ENCODE assay signal across 9 cellular contexts in the genomic region with DNA sequence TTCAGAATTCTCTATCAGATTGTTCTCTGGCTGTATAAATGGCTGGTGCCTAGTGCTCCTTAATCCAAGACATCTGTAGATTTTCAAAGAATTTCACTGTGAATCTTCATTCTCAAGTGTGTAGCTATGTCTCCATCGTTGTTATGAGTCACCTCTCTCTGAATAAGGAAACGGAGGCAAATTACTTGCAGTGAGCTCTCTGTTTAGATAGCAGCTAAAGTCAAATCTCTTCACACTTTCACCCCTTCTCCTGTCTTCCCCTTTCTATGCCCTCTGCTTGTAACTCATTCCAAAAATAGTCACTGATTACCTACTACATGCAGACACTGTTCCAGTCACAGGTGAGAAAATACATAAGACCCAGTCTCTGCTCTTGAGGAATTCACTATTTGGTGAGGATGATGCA. TPM values are rescaled to one million over a fixed set of nuclear protein-coding genes. Genes with fewer than 3 reads are reported as not detected.
DNase-seq lines count a peak whose midpoint lies in the region; ATAC-seq and TF ChIP-seq lines count a peak whose summit lies in the region.
"Had no signal": no experiment of that assay in that cellular context is flagged by ENCODE, and none has a peak within 500 bp of the region (broad histone marks: within the 10 kb centered on the region; RNA-seq: fewer than 3 reads in every experiment).

No MANE protein-coding gene starts in this region.

- no peak for TF ChIP-seq EP300 in sigmoid colon (IDR thresholded peaks at IDR 0.05)

- no peaks in the 10 kb centered on the region for H3K27me3 Mint-ChIP-seq in type B pancreatic cell

- DNase-seq in germinal center (ENCODE audit: low spot score) = peak; percentile 35
- DNase-seq in SHP77 (lab: John Stamatoyannopoulos, UW) = no peak
- DNase-seq in sigmoid colon = no peak
- DNase-seq in type B pancreatic cell (ENCODE audit: extremely low spot score, unreplicated experiment) = no peak
- no peak for DNase-seq in NCI-H82 (lab: John Stamatoyannopoulos, UW)

- TF ChIP-seq CTCF in sigmoid colon (IDR thresholded peaks at IDR 0.05) (no peak), type B pancreatic cell (conservative IDR thresholded peaks at IDR 0.05) (no peak)

- no peak overlapping the region for H3K27ac Mint-ChIP-seq in type B pancreatic cell

- H3K9me3 ChIP-seq in sigmoid colon = no peaks in the 10 kb centered on the region

- H3K36me3 Mint-ChIP-seq in type B pancreatic cell = peaks cover 18% of the 10 kb centered on the region

- H3K4me1 ChIP-seq in sigmoid colon = no peaks in the 10 kb centered on the region

- no peak overlapping the region for H3K27ac ChIP-seq in sigmoid colon

- H3K27me3 ChIP-seq in sigmoid colon = no peaks in the 10 kb centered on the region

- peak; percentile 84 for ATAC-seq in GM18505 (IDR thresholded peaks at IDR 0.05; ENCODE audit: unreplicated experiment)
- peak; percentile 92 for ATAC-seq in GM21619 (IDR thresholded peaks at IDR 0.05; ENCODE audit: unreplicated experiment)
- ATAC-seq in HG03469 (IDR thresholded peaks at IDR 0.05; ENCODE audit: unreplicated experiment) = peak; percentile 90

- intact Hi-C loops in sigmoid colon (cut with DNase I) = no loop called here

- H3K4me3 ChIP-seq in sigmoid colon = no peak overlapping the region

- no peak for TF ChIP-seq POLR2A in GM18505 (IDR thresholded peaks at IDR 0.05; ENCODE audit: borderline replicate concordance, extremely low read depth, insufficient read depth, insufficient read length)
- TF ChIP-seq POLR2A in sigmoid colon (IDR thresholded peaks at IDR 0.05) = no peak

- peaks cover 2% of the 10 kb centered on the region for H3K4me1 Mint-ChIP-seq in type B pancreatic cell (ENCODE audit: unreplicated experiment)

- no peaks in the 10 kb centered on the region for H3K36me3 ChIP-seq in sigmoid colon

- H3K4me3 Mint-ChIP-seq in type B pancreatic cell = no peak overlapping the region

- H3K9me3 Mint-ChIP-seq in type B pancreatic cell = no peaks in the 10 kb centered on the region

- WGBS in sigmoid colon, 2 donors = 58 to 67% methylated on average over 2 of the region's 2 CpGs

RNA-seq across cellular contexts. Expression of a gene that starts 39.7 kb away (rescaled TPM):
- 1 to 10 TPM; 6.1 to 8.0 (median 6.6) TPM for total RNA-seq in sigmoid colon
- polyA plus RNA-seq in sigmoid colon = 1 to 10 TPM; 1.6 to 3.9 (median 2.4) TPM
- total RNA-seq in type B pancreatic cell (ENCODE audit: low replicate concordance) = 15.7 and 24.8 TPM in 2 replicates

RNA-seq across cellular contexts. Expression of a gene that starts 39.7 kb away (rescaled TPM):
- total RNA-seq in sigmoid colon = 10 to 100 TPM in 1 of 4 donors, 1 to 10 TPM in 3; 2.5 to 12.8 (median 5.2) TPM
- polyA plus RNA-seq in sigmoid colon = 10 to 100 TPM; 20.0 to 58.9 (median 53.4) TPM
- 13.1 and 25.6 TPM in 2 replicates for total RNA-seq in type B pancreatic cell (ENCODE audit: low replicate concordance)

RNA-seq across cellular contexts. Expression of a gene that starts 51.6 kb away (rescaled TPM):
- total RNA-seq in sigmoid colon (not detected), type B pancreatic cell (ENCODE audit: low replicate concordance) (not detected in 2 replicates)
- polyA plus RNA-seq in sigmoid colon = under 1 TPM in 1 of 3 donors, not detected in 2; 0.09 TPM
- total RNA-seq: lung microvascular endothelial cell had no signal
